ENCODE assay signal across 18 cellular contexts in genomic region chr20:15818651-15819071, GRCh38.
A peak's percentile ranks its signal among the peaks of the same experiment; 100 is the strongest.
DNase-seq lines count a peak whose midpoint lies in the region; ATAC-seq and TF ChIP-seq lines count a peak whose summit lies in the region.
"Had no signal": no experiment of that assay in that cellular context is flagged by ENCODE, and none has a peak within 500 bp of the region (broad histone marks: within the 10 kb centered on the region; RNA-seq: fewer than 3 reads in every experiment).

No MANE protein-coding gene starts in this region.

- DNase-seq in DMS53 (lab: John Stamatoyannopoulos, UW): peak; percentile 98
- DNase-seq in NCI-H146 (lab: John Stamatoyannopoulos, UW): peak; percentile 51
- DNase-seq in SHP77 (lab: John Stamatoyannopoulos, UW): peak; percentile 53 to 75
- DNase-seq in lower lobe of right lung: no peak
- no peak for DNase-seq in SJCRH30
- no peak for DNase-seq in natural killer cell treated with Interleukin-12 subunit alpha and Interleukin-12 subunit beta and Interleukin-15 and Interleukin-18, amount 100 ng/mL, for 72 hours (ENCODE audit: low spot score)
- DNase-seq in stimulated activated CD4-positive, alpha-beta T cell treated with anti-CD3 and anti-CD28 coated beads, Interleukin-4, amount 100 ng/mL, for 4 hours: no peak
- DNase-seq in central memory CD4-positive, alpha-beta T cell: no peak
- DNase-seq: activated CD8-positive, alpha-beta memory T cell treated with anti-CD3 and anti-CD28 coated beads, Interleukin-2, amount 50 U/mL, for 4 hours; activated naive CD4-positive, alpha-beta T cell treated with anti-CD3 and anti-CD28 coated beads for 36 hours; brain microvascular endothelial cell; effector CD4-positive, alpha-beta T cell; HCEC 1CT; KG1; NCI-H446 treated with DMSO at 0.1 percent for 48 hours had no signal

- H3K27ac ChIP-seq in lower lobe of right lung (no peak overlapping the region), SJCRH30 (no peak overlapping the region)
- H3K27ac ChIP-seq: brain microvascular endothelial cell had no signal

- intact Hi-C loops in lower lobe of right lung (cut with DNase I): no loop called here

- H3K36me3 Mint-ChIP-seq in natural killer cell treated with Interleukin-12 subunit alpha and Interleukin-12 subunit beta and Interleukin-15 and Interleukin-18, amount 100 ng/mL, for 72 hours: no peaks in the 10 kb centered on the region

- H3K4me3 ChIP-seq in lower lobe of right lung (no peak overlapping the region), SJCRH30 (no peak overlapping the region)

- H3K9me3 Mint-ChIP-seq in natural killer cell treated with Interleukin-12 subunit alpha and Interleukin-12 subunit beta and Interleukin-15 and Interleukin-18, amount 100 ng/mL, for 72 hours: no peaks in the 10 kb centered on the region
- H3K9me3 Mint-ChIP-seq: activated naive CD4-positive, alpha-beta T cell treated with anti-CD3 and anti-CD28 coated beads for 36 hours; T-helper 1 cell treated with Interleukin-12 subunit alpha and Interleukin-12 subunit beta and Interleukin-4 antibody, amounts not matched to agents 30 μg/mL and 1 μg/mL, for 36 hours had no signal

- H3K27ac Mint-ChIP-seq in natural killer cell treated with Interleukin-12 subunit alpha and Interleukin-12 subunit beta and Interleukin-15 and Interleukin-18, amount 100 ng/mL, for 72 hours: no peak overlapping the region
- H3K27ac Mint-ChIP-seq: activated naive CD4-positive, alpha-beta T cell treated with anti-CD3 and anti-CD28 coated beads for 36 hours; T-helper 1 cell treated with Interleukin-12 subunit alpha and Interleukin-12 subunit beta and Interleukin-4 antibody, amounts not matched to agents 30 μg/mL and 1 μg/mL, for 36 hours had no signal

- H3K4me3 Mint-ChIP-seq in natural killer cell treated with Interleukin-12 subunit alpha and Interleukin-12 subunit beta and Interleukin-15 and Interleukin-18, amount 100 ng/mL, for 72 hours: no peak overlapping the region
- H3K4me3 Mint-ChIP-seq: activated naive CD4-positive, alpha-beta T cell treated with anti-CD3 and anti-CD28 coated beads for 36 hours; neural crest cell; T-helper 1 cell treated with Interleukin-12 subunit alpha and Interleukin-12 subunit beta and Interleukin-4 antibody, amounts not matched to agents 30 μg/mL and 1 μg/mL, for 36 hours had no signal

- H3K9me3 ChIP-seq in lower lobe of right lung (no peaks in the 10 kb centered on the region), SJCRH30 (replicated peaks) (no peaks in the 10 kb centered on the region)

- no peak for TF ChIP-seq CTCF in lower lobe of right lung (IDR thresholded peaks at IDR 0.05)

- no peaks in the 10 kb centered on the region for H3K36me3 ChIP-seq in lower lobe of right lung
- no peaks in the 10 kb centered on the region for H3K36me3 ChIP-seq in SJCRH30
- H3K36me3 ChIP-seq: brain microvascular endothelial cell had no signal

- H3K4me1 ChIP-seq in lower lobe of right lung: no peaks in the 10 kb centered on the region
- H3K4me1 ChIP-seq in SJCRH30: no peaks in the 10 kb centered on the region; the same call in 1 of the 2 replicates

- H3K4me1 Mint-ChIP-seq in natural killer cell treated with Interleukin-12 subunit alpha and Interleukin-12 subunit beta and Interleukin-15 and Interleukin-18, amount 100 ng/mL, for 72 hours (ENCODE audit: low read depth in 2 of 2): no peaks in the 10 kb centered on the region
- H3K4me1 Mint-ChIP-seq: neural crest cell had no signal

- H3K27me3 ChIP-seq in lower lobe of right lung (ENCODE audit: low read depth) (no peaks in the 10 kb centered on the region), SJCRH30 (no peaks in the 10 kb centered on the region)
- H3K27me3 ChIP-seq: brain microvascular endothelial cell had no signal

- peak; percentile 24 to 37 for ATAC-seq in lower lobe of right lung
- ATAC-seq in natural killer cell treated with Interleukin-12 subunit alpha and Interleukin-12 subunit beta and Interleukin-15 and Interleukin-18, amount 100 ng/mL, for 72 hours: no peak
- ATAC-seq: activated CD4-positive, CD25-positive, alpha-beta regulatory T cell treated with anti-CD3 and anti-CD28 coated beads, Interleukin-2, amount 50 U/mL, for 24 hours had no signal

- peaks cover 0 to 6% of the 10 kb centered on the region in 2 donors for H3K27me3 Mint-ChIP-seq in natural killer cell treated with Interleukin-12 subunit alpha and Interleukin-12 subunit beta and Interleukin-15 and Interleukin-18, amount 100 ng/mL, for 72 hours

Comparison
In these comparisons a context has a peak if more than half of its experiments do, and no peak if none do; other contexts are left out.
1. DNase-seq: peak in DMS53 (single experiment), NCI-H146 (single experiment) and SHP77 (2 of 2); none in lower lobe of right lung (single experiment), SJCRH30 (0 of 2), natural killer cell treated with Interleukin-12 subunit alpha and Interleukin-12 subunit beta and Interleukin-15 and Interleukin-18, amount 100 ng/mL, for 72 hours (single experiment), stimulated activated CD4-positive, alpha-beta T cell treated with anti-CD3 and anti-CD28 coated beads, Interleukin-4, amount 100 ng/mL, for 4 hours (0 of 2) and central memory CD4-positive, alpha-beta T cell (single experiment).
2. ATAC-seq: peak in lower lobe of right lung (2 of 2); none in natural killer cell treated with Interleukin-12 subunit alpha and Interleukin-12 subunit beta and Interleukin-15 and Interleukin-18, amount 100 ng/mL, for 72 hours (0 of 2).